Comparison of ENCODE assay signal across 16 cellular contexts in the genomic region with DNA sequence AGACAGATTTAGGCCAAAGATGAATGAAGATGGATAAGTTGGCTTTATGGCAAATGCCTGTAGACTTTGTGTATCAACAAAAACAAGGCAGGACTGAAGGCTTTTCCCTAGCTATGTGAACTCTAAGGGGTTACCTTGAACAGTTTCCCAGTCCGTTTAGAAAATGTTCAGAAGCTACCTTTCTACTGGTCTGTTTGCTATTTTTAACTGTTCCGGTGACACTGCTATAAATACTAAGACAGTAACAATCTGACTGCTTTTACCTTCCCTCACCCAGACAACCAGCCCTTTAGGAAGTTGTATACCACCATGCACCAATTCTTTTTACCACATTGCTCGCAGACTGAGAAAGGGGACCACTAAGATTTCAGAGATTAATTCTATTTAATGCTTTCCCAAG.
DNase-seq lines count a peak whose midpoint lies in the region; ATAC-seq and TF ChIP-seq lines count a peak whose summit lies in the region.
"Had no signal": no experiment of that assay in that cellular context is flagged by ENCODE, and none has a peak within 500 bp of the region (broad histone marks: within the 10 kb centered on the region; RNA-seq: fewer than 3 reads in every experiment).

No MANE protein-coding gene starts in this region.

- H3K4me1 ChIP-seq in heart left ventricle: peaks cover 0 to 16% (median 2%) of the 10 kb centered on the region in 12 donors
- peaks cover 8 to 31% (median 24%) of the 10 kb centered on the region in 4 donors for H3K4me1 ChIP-seq in esophagus muscularis mucosa
- H3K4me1 ChIP-seq: Caco-2 had no signal

- peak; percentile 64 to 81 (median 73) for ATAC-seq in heart left ventricle
- no peak for ATAC-seq in HG03280 (IDR thresholded peaks at IDR 0.05; ENCODE audit: unreplicated experiment)
- no peak for ATAC-seq in HG02884 (IDR thresholded peaks at IDR 0.05; ENCODE audit: unreplicated experiment)

- H3K36me3 Mint-ChIP-seq in nephron progenitor cell (ENCODE audit: low read depth) (no peaks in the 10 kb centered on the region), type B pancreatic cell (peaks cover 19% of the 10 kb centered on the region)
- H3K36me3 Mint-ChIP-seq: CD14-positive monocyte had no signal

- 47 to 65% (median 60%) methylated on average over 3 of the region's 3 CpGs for WGBS in heart left ventricle, 4 donors
- WGBS in esophagus muscularis mucosa: 58% methylated on average over 3 of the region's 3 CpGs

- H3K4me3 ChIP-seq in heart left ventricle: no peak overlapping the region
- H3K4me3 ChIP-seq in esophagus muscularis mucosa: no peak overlapping the region

- no peak for TF ChIP-seq POLR2A in heart left ventricle (IDR thresholded peaks at IDR 0.05)
- no peak for TF ChIP-seq POLR2A in esophagus muscularis mucosa (IDR thresholded peaks at IDR 0.05; ENCODE audit: low read depth)

- H3K36me3 ChIP-seq in heart left ventricle: peaks cover 0 to 27% (median 0%) of the 10 kb centered on the region in 9 donors
- H3K36me3 ChIP-seq in esophagus muscularis mucosa: peaks cover 0 to 8% (median 2%) of the 10 kb centered on the region in 4 donors

- H3K9me3 ChIP-seq in heart left ventricle (no peaks in the 10 kb centered on the region), esophagus muscularis mucosa (no peaks in the 10 kb centered on the region)
- H3K9me3 ChIP-seq: Caco-2 had no signal

- H3K27me3 Mint-ChIP-seq in nephron progenitor cell (ENCODE audit: low read depth, poor library complexity) (no peaks in the 10 kb centered on the region), type B pancreatic cell (no peaks in the 10 kb centered on the region)

- H3K4me3 Mint-ChIP-seq in nephron progenitor cell (no peak overlapping the region), type B pancreatic cell (no peak overlapping the region)
- H3K4me3 Mint-ChIP-seq: CD14-positive monocyte had no signal

- H3K27ac Mint-ChIP-seq in nephron progenitor cell (peak overlapping the region; percentile 71), type B pancreatic cell (peak overlapping the region; percentile 31)

- H3K27me3 ChIP-seq in heart left ventricle: no peaks in the 10 kb centered on the region
- no peaks in the 10 kb centered on the region for H3K27me3 ChIP-seq in esophagus muscularis mucosa

- no peak for TF ChIP-seq CTCF in heart left ventricle (IDR thresholded peaks at IDR 0.05)
- no peak for TF ChIP-seq CTCF in esophagus muscularis mucosa (IDR thresholded peaks at IDR 0.05)
- TF ChIP-seq CTCF in nephron progenitor cell (IDR thresholded peaks at IDR 0.05): no peak
- TF ChIP-seq CTCF in type B pancreatic cell (conservative IDR thresholded peaks at IDR 0.05): no peak

- DNase-seq in heart left ventricle (no peak), cardiac septum (ENCODE audit: low spot score) (no peak), esophagus muscularis mucosa (ENCODE audit: extremely low spot score) (no peak), nephron progenitor cell (no peak), type B pancreatic cell (ENCODE audit: extremely low spot score, unreplicated experiment) (no peak), germinal center (ENCODE audit: low spot score) (no peak)
- DNase-seq: Caco-2, DMS79, KBM-7, NCI-H1092, NCI-H2107, NCI-H226, NCI-H526 had no signal

- peak overlapping the region in 9 of 12 donors; percentile 14 to 53 (median 43) for H3K27ac ChIP-seq in heart left ventricle
- peak overlapping the region in 3 of 4 donors; percentile 22 to 41 (median 33) for H3K27ac ChIP-seq in esophagus muscularis mucosa (replicated peaks in 1 of 4)

- H3K4me1 Mint-ChIP-seq in nephron progenitor cell (peaks cover 33% of the 10 kb centered on the region), type B pancreatic cell (ENCODE audit: unreplicated experiment) (peaks cover 30% of the 10 kb centered on the region)

- no peak for TF ChIP-seq EP300 in esophagus muscularis mucosa (IDR thresholded peaks at IDR 0.05)

- intact Hi-C loops in heart left ventricle (cut with DNase I): no loop called here
- intact Hi-C loops in cardiac septum (cut with DNase I): no loop called here
- intact Hi-C loops in esophagus muscularis mucosa (cut with DNase I): no loop called here

- H3K9me3 Mint-ChIP-seq in nephron progenitor cell: no peaks in the 10 kb centered on the region
- H3K9me3 Mint-ChIP-seq in type B pancreatic cell: no peaks in the 10 kb centered on the region
- H3K9me3 Mint-ChIP-seq: CD14-positive monocyte had no signal

Comparison
In these comparisons a context has a peak if more than half of its experiments do, and no peak if none do; other contexts are left out.
1. ATAC-seq: peak in heart left ventricle (4 of 4); none in HG03280 (single experiment) and HG02884 (single experiment).